In the genomic region with DNA sequence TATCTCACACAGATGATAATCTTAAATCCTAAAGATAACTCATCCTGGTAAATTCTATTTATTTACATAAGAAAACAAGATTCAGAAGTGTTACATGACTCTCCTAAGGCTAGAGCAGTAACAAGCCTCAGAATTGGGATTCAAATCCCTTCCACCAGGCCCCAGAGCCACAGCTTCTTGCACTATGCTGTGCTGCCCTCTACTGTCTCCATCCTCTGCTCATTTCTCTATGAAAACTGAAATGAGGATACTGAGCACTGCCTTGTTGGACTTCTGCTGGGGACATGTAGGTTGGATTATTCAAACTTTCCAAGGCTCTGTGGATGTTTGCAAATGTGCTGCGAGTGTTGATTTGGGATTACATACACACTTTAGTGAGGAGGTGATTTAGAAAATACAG, we compare ENCODE assay signal across 9 cellular contexts. TPM values are rescaled to one million over a fixed set of nuclear protein-coding genes. Genes with fewer than 3 reads are reported as not detected.
DNase-seq lines count a peak whose midpoint lies in the region; ATAC-seq and TF ChIP-seq lines count a peak whose summit lies in the region.
"Had no signal": no experiment of that assay in that cellular context is flagged by ENCODE, and none has a peak within 500 bp of the region (broad histone marks: within the 10 kb centered on the region; RNA-seq: fewer than 3 reads in every experiment).

No MANE protein-coding gene starts in this region.

- POLR2A ChIA-PET in SK-N-SH (lab: Yijun Ruan, JAX): no interaction called here
- POLR2A ChIA-PET in CD8-positive, alpha-beta memory T cell (lab: Charles Lee): interaction anchor here (0.7 kb wide), 1 partner anchor 786 kb away, joined by 7 read pairs; no protein-coding TSS in a partner anchor

- H3K27ac Mint-ChIP-seq in CD8-positive, alpha-beta memory T cell: no peak overlapping the region

- TF ChIP-seq EP300 in SK-N-SH (IDR thresholded peaks at IDR 0.05; ENCODE audit: borderline replicate concordance in 1 of 2, low read depth in 1 of 2, low read length in 1 of 2): no peak

- H3K4me2 ChIP-seq in SK-N-SH (no peak overlapping the region), smooth muscle cell (no peak overlapping the region)

- no peaks in the 10 kb centered on the region for H3K4me1 ChIP-seq in SK-N-SH (ENCODE audit: control insufficient read depth in 1 of 2, insufficient read depth in 2 of 2, low read depth in 1 of 2, low read length in 1 of 2)
- no peaks in the 10 kb centered on the region for H3K4me1 ChIP-seq in smooth muscle cell (ENCODE audit: low read depth)
- no peaks in the 10 kb centered on the region for H3K4me1 ChIP-seq in CD8-positive, alpha-beta memory T cell (ENCODE audit: insufficient read depth, low read length)
- H3K4me1 ChIP-seq: parathyroid adenoma had no signal

- TF ChIP-seq RAD21 in SK-N-SH (IDR thresholded peaks at IDR 0.05; ENCODE audit: low read length): peak; percentile 83

- H3K27me3 ChIP-seq in SK-N-SH (ENCODE audit: insufficient read depth) (no peaks in the 10 kb centered on the region), smooth muscle cell (ENCODE audit: low read depth) (no peaks in the 10 kb centered on the region)
- no peaks in the 10 kb centered on the region for H3K27me3 ChIP-seq in CD8-positive, alpha-beta memory T cell (ENCODE audit: insufficient read depth, low read length, poor library complexity, severe bottlenecking)

- ATAC-seq in GM19351 (IDR thresholded peaks at IDR 0.05; ENCODE audit: unreplicated experiment): peak; percentile 74

- no peaks in the 10 kb centered on the region for H4K20me1 ChIP-seq in SK-N-SH (ENCODE audit: insufficient read depth)
- H4K20me1 ChIP-seq in smooth muscle cell (ENCODE audit: low read depth): no peaks in the 10 kb centered on the region

- H3K9me2 ChIP-seq in SK-N-SH: no peaks in the 10 kb centered on the region

- H3K4me3 ChIP-seq in LNCaP clone FGC (ENCODE audit: low read depth, low read length) (no peak overlapping the region), SK-N-SH (ENCODE audit: low read depth in 2 of 2, low read length in 1 of 2) (no peak overlapping the region), fibroblast of the aortic adventitia (ENCODE audit: low read depth, low read length) (no peak overlapping the region), smooth muscle cell (no peak overlapping the region)
- H3K4me3 ChIP-seq in CD8-positive, alpha-beta memory T cell (ENCODE audit: low read length): no peak overlapping the region

- H3K36me3 Mint-ChIP-seq in CD8-positive, alpha-beta memory T cell: peaks cover 0 to 72% (median 25%) of the 10 kb centered on the region in 3 donors

- H3K9me3 ChIP-seq in SK-N-SH (no peaks in the 10 kb centered on the region), smooth muscle cell (replicated peaks; ENCODE audit: low read depth) (no peaks in the 10 kb centered on the region)
- no peaks in the 10 kb centered on the region for H3K9me3 ChIP-seq in CD8-positive, alpha-beta memory T cell (ENCODE audit: low read length)

- no peak overlapping the region for H3K9ac ChIP-seq in SK-N-SH
- H3K9ac ChIP-seq in smooth muscle cell (ENCODE audit: low read depth): no peak overlapping the region
- H3K9ac ChIP-seq: parathyroid adenoma had no signal

- peak; percentile 80 for DNase-seq in DMS114 treated with DMSO at 0.1 percent for 48 hours (lab: John Stamatoyannopoulos, UW; ENCODE audit: unreplicated experiment)
- DNase-seq in LNCaP clone FGC (ENCODE audit: low read depth): no peak
- peak; percentile 30 for DNase-seq in SK-N-SH
- peak; percentile 48 for DNase-seq in fibroblast of the aortic adventitia (ENCODE audit: low read depth)
- no peak for DNase-seq in smooth muscle cell (lab: John Stamatoyannopoulos, UW; ENCODE audit: unreplicated experiment)
- no peak for DNase-seq in activated gamma-delta T cell (lab: John Stamatoyannopoulos, UW)
- DNase-seq in CD8-positive, alpha-beta memory T cell: no peak

- TF ChIP-seq CTCF in LNCaP clone FGC (IDR thresholded peaks at IDR 0.05; ENCODE audit: control insufficient read depth, extremely low read depth, insufficient read depth) (peak; percentile 78), SK-N-SH (IDR thresholded peaks at IDR 0.05) (peak; percentile 59), fibroblast of the aortic adventitia (IDR thresholded peaks at IDR 0.05; ENCODE audit: insufficient read depth, low read length) (peak; percentile 58), smooth muscle cell (IDR thresholded peaks at IDR 0.05; ENCODE audit: borderline replicate concordance, insufficient read depth, poor library complexity, severe bottlenecking) (peak; percentile 28)

- 96% methylated on average over 1 of the region's 1 CpG for WGBS in SK-N-SH (ENCODE audit: low lambda C conversion rate)
- 89% methylated on average over 1 of the region's 1 CpG for WGBS in smooth muscle cell (ENCODE audit: low lambda C conversion rate)

- H3K79me2 ChIP-seq in SK-N-SH (ENCODE audit: insufficient read depth) (no peaks in the 10 kb centered on the region), smooth muscle cell (ENCODE audit: low read depth) (no peaks in the 10 kb centered on the region)
- H3K79me2 ChIP-seq: parathyroid adenoma had no signal

- H3K9me3 Mint-ChIP-seq in CD8-positive, alpha-beta memory T cell: no peaks in the 10 kb centered on the region

- H2AFZ ChIP-seq in SK-N-SH (ENCODE audit: low read depth) (no peak overlapping the region), smooth muscle cell (ENCODE audit: low read depth) (no peak overlapping the region)
- H2AFZ ChIP-seq: parathyroid adenoma had no signal

- peaks cover 72 to 83% of the 10 kb centered on the region in 2 experiments for H3K36me3 ChIP-seq in SK-N-SH (replicated peaks in 1 of 2; ENCODE audit: control insufficient read depth in 1 of 2, insufficient read depth in 2 of 2, low read length in 1 of 2)
- peaks cover 14% of the 10 kb centered on the region for H3K36me3 ChIP-seq in smooth muscle cell (ENCODE audit: low read depth)
- H3K36me3 ChIP-seq in CD8-positive, alpha-beta memory T cell (ENCODE audit: insufficient read depth, low read length): peaks cover 20% of the 10 kb centered on the region

- CTCF ChIA-PET in SK-N-SH (lab: Yijun Ruan, JAX): interaction anchor here (1.0 to 2.2 kb wide), 7 partner anchors 10 to 158 kb away, joined by 3 to 6 read pairs (median 4); no protein-coding TSS in a partner anchor
- CTCF ChIA-PET in CD8-positive, alpha-beta memory T cell (lab: Charles Lee): no interaction called here

- H3K27me3 Mint-ChIP-seq in CD8-positive, alpha-beta memory T cell: no peaks in the 10 kb centered on the region

- H3K4me3 Mint-ChIP-seq in CD8-positive, alpha-beta memory T cell: no peak overlapping the region

- H3K27ac ChIP-seq in SK-N-SH (ENCODE audit: low read depth in 2 of 2, low read length in 1 of 2) (no peak overlapping the region), smooth muscle cell (ENCODE audit: low read depth) (no peak overlapping the region)
- H3K27ac ChIP-seq in CD8-positive, alpha-beta memory T cell (ENCODE audit: low read depth, low read length): no peak overlapping the region
- H3K27ac ChIP-seq: parathyroid adenoma had no signal

- H3F3A ChIP-seq in SK-N-SH (replicated peaks; ENCODE audit: insufficient read depth) (peaks cover 13% of the 10 kb centered on the region), smooth muscle cell (ENCODE audit: low read depth) (no peaks in the 10 kb centered on the region)

- H3K4me1 Mint-ChIP-seq in CD8-positive, alpha-beta memory T cell: no peaks in the 10 kb centered on the region

TF ChIP-seq in SK-N-SH, 30 proteins besides CTCF, POLR2A, EP300 and RAD21:
- no peak for TF ChIP-seq GATA2 (CRISPR knock-in tag; IDR thresholded peaks at IDR 0.05)
- TF ChIP-seq SMC3 (IDR thresholded peaks at IDR 0.05; ENCODE audit: low read depth, low read length): peak; percentile 48; the same call in 1 of the 2 replicates

RNA-seq across cellular contexts. Expression of a gene that starts 23.5 kb away (rescaled TPM):
- polyA plus RNA-seq in SK-N-SH (2012; rRNA removed) (0.03 and 0.10 TPM in 2 replicates), smooth muscle cell (0.05 TPM in 1 of 2 replicates, not detected in the other)
- polyA plus RNA-seq in SK-N-SH (2012; cell fraction: cytosol; rRNA removed): 0.03 and 0.07 TPM in 2 replicates
- polyA plus RNA-seq in SK-N-SH (2012; cell fraction: nucleus; rRNA removed): 0.04 and 0.13 TPM in 2 replicates
- total RNA-seq in fibroblast of the aortic adventitia (ENCODE audit: low replicate concordance) (not detected in 2 replicates), smooth muscle cell (0.31 TPM in 1 of 2 replicates, not detected in the other)
- not detected for total RNA-seq in CD8-positive, alpha-beta memory T cell
- not detected for polyA plus RNA-seq in CD8-positive, alpha-beta memory T cell

Comparison
In these comparisons a context has a peak if more than half of its experiments do, and no peak if none do; other contexts are left out.
1. DNase-seq: peak in DMS114 treated with DMSO at 0.1 percent for 48 hours (single experiment), SK-N-SH (single experiment) and fibroblast of the aortic adventitia (single experiment); none in LNCaP clone FGC (single experiment), smooth muscle cell (single experiment), activated gamma-delta T cell (single experiment) and CD8-positive, alpha-beta memory T cell (0 of 5).
2. CTCF ChIP-seq: peak in every context shown above with its lines; median percentile 78 in LNCaP clone FGC; 59 in SK-N-SH; 58 in fibroblast of the aortic adventitia; 28 in smooth muscle cell.